ENCODE assay signal across 7 cellular contexts in genomic region chr17:7234100-7235012, GRCh38. TPM values are rescaled to one million over a fixed set of nuclear protein-coding genes. Genes with fewer than 3 reads are reported as not detected.
A peak's percentile ranks its signal among the peaks of the same experiment; 100 is the strongest.
DNase-seq lines count a peak whose midpoint lies in the region; ATAC-seq and TF ChIP-seq lines count a peak whose summit lies in the region.

Gene DVL2 (minus strand): TSS chr17:7234517. CDS start chr17:7234262, 255 bp downstream.

- peaks cover 30% of the 10 kb centered on the region for H3K4me1 Mint-ChIP-seq in MCF 10A (ENCODE audit: insufficient read depth, unreplicated experiment)

- intact Hi-C loops in MCF 10A (cut with micrococcal nuclease): no loop called here

- POLR2A ChIA-PET in MCF 10A (lab: Yijun Ruan, JAX): interaction anchor here (0.7 to 14.3 kb wide), 14 partner anchors 9 to 727 kb away, joined by 3 to 278 read pairs (median 5); partner anchors contain the start of genes ACADVL, CTDNEP1, DLG4 and ELP5

- H3K27me3 Mint-ChIP-seq in MCF 10A (ENCODE audit: insufficient read depth, unreplicated experiment): no peaks in the 10 kb centered on the region

- CTCF ChIA-PET in MCF 10A (lab: Yijun Ruan, JAX): interaction anchor here (0.5 to 1.7 kb wide), 4 partner anchors 9 to 152 kb away, joined by 3 to 9 read pairs (median 4); partner anchors contain the start of genes ACADVL, ASGR1 and DLG4

- H3K4me3 ChIP-seq in iPS-18a (ENCODE audit: low read length): peak within 1 kb of the TSS; percentile 96
- peak within 1 kb of the TSS; percentile 77 for H3K4me3 ChIP-seq in skeletal muscle satellite cell (ENCODE audit: low read length)

- BruUV-seq in MCF 10A (replicated peaks; lab: Mats Ljungman, UMichigan): TSS peak; percentile 16

- peak within 1 kb of the TSS; percentile 91 for H3K4me3 Mint-ChIP-seq in MCF 10A (ENCODE audit: unreplicated experiment)

- peak within 1 kb of the TSS; percentile 95 for H3K9ac ChIP-seq in iPS-18a (ENCODE audit: low read length)
- H3K9ac ChIP-seq in skeletal muscle satellite cell (ENCODE audit: low read depth, low read length): peak within 1 kb of the TSS; percentile 87

- H3K27ac ChIP-seq in VCaP: peak within 1 kb of the TSS; percentile 81
- peak within 1 kb of the TSS; percentile 85 for H3K27ac ChIP-seq in iPS-18a (ENCODE audit: low read length)

- H3K36me3 ChIP-seq in iPS-18a (ENCODE audit: control insufficient read depth, low read depth, low read length) (peaks cover 34% of the 10 kb centered on the region), skeletal muscle satellite cell (ENCODE audit: insufficient read depth, low read length) (peaks cover 42% of the 10 kb centered on the region)

- TF ChIP-seq CTCF in VCaP (conservative IDR thresholded peaks at IDR 0.05) (no peak), MCF 10A (IDR thresholded peaks at IDR 0.05; ENCODE audit: unreplicated experiment) (no peak)

- peak within 1 kb of the TSS; percentile 94 for H3K27ac Mint-ChIP-seq in MCF 10A (ENCODE audit: low read depth, unreplicated experiment)

- H3K36me3 Mint-ChIP-seq in MCF 10A (ENCODE audit: insufficient read depth, unreplicated experiment): peaks cover 76% of the 10 kb centered on the region

- H3K27me3 ChIP-seq in iPS-18a (ENCODE audit: control insufficient read depth, insufficient read depth, low read length): no peaks in the 10 kb centered on the region
- H3K27me3 ChIP-seq in skeletal muscle satellite cell (ENCODE audit: control insufficient read depth, insufficient read depth, low read length): no peaks in the 10 kb centered on the region

- ATAC-seq in GM18520 (IDR thresholded peaks at IDR 0.05; ENCODE audit: unreplicated experiment): peak; percentile 50
- peak; percentile 53 for ATAC-seq in HG03060 (IDR thresholded peaks at IDR 0.05; ENCODE audit: low read depth, unreplicated experiment)

- H3K9me3 Mint-ChIP-seq in MCF 10A (ENCODE audit: unreplicated experiment): no peaks in the 10 kb centered on the region

- H3K9me3 ChIP-seq in iPS-18a (ENCODE audit: control insufficient read depth, low read depth, low read length): no peaks in the 10 kb centered on the region
- no peaks in the 10 kb centered on the region for H3K9me3 ChIP-seq in skeletal muscle satellite cell (replicated peaks; ENCODE audit: low read length)

- H3K4me2 ChIP-seq in skeletal muscle satellite cell (ENCODE audit: low read length): peak within 1 kb of the TSS; percentile 84

- peak; percentile 97 for DNase-seq in NCI-H2171 treated with DMSO at 0.1 percent for 48 hours (lab: John Stamatoyannopoulos, UW)
- DNase-seq in MCF 10A (ENCODE audit: unreplicated experiment): peak; percentile 92

- H3K4me1 ChIP-seq in iPS-18a (ENCODE audit: control insufficient read depth, low read depth, low read length): peaks cover 13% of the 10 kb centered on the region
- H3K4me1 ChIP-seq in skeletal muscle satellite cell (ENCODE audit: control insufficient read depth, insufficient read depth, low read length): peaks cover 39% of the 10 kb centered on the region

RNA-seq across cellular contexts. Expression of gene DVL2, which starts in this region (rescaled TPM):
- total RNA-seq in MCF 10A (2022): 34.9 and 37.4 TPM in 2 replicates
- total RNA-seq in skeletal muscle satellite cell (2012; rRNA removed): 34.5 and 67.7 TPM in 2 replicates

Comparison
In these comparisons a context has a peak if more than half of its experiments do, and no peak if none do; other contexts are left out.
1. Peak in every context shown above with its lines: DNase-seq, ATAC-seq, H3K4me3 ChIP-seq and H3K27ac ChIP-seq.